In genomic region chr3:169020371-169020770, GRCh38 we compare ENCODE assay signal across 24 cellular contexts.
"Had no signal": no experiment of that assay in that cellular context is flagged by ENCODE, and none has a peak within 500 bp of the region (broad histone marks: within the 10 kb centered on the region; RNA-seq: fewer than 3 reads in every experiment).

No MANE protein-coding gene starts in this region.

- H3K27me3 ChIP-seq: esophagus muscularis mucosa, gastrocnemius medialis, heart right ventricle, left lung had no signal

- H3K4me1 Mint-ChIP-seq: endodermal cell; naive B cell; naive thymus-derived CD8-positive, alpha-beta T cell had no signal

- H3K9me3 ChIP-seq: esophagus muscularis mucosa, gastrocnemius medialis, heart right ventricle, left lung, lower lobe of right lung, mucosa of descending colon had no signal

- H3K9me3 Mint-ChIP-seq: dendritic cell treated with granulocyte-macrophage colony-stimulating factor and Interleukin-4, amounts not matched to agents 40 ng/mL and 50 ng/mL, for 4 days; effector memory CD8-positive, alpha-beta T cell; endodermal cell; naive B cell had no signal

- H3K27me3 Mint-ChIP-seq: dendritic cell treated with granulocyte-macrophage colony-stimulating factor and Interleukin-4, amounts not matched to agents 40 ng/mL and 50 ng/mL, for 4 days; effector memory CD8-positive, alpha-beta T cell; naive B cell had no signal

- H3K27ac ChIP-seq: esophagus muscularis mucosa, gastrocnemius medialis, heart right ventricle, left lung, lower lobe of right lung had no signal

- H3K36me3 ChIP-seq: esophagus muscularis mucosa, gastrocnemius medialis, heart right ventricle, left lung, lower lobe of right lung had no signal

- H3K4me1 ChIP-seq: esophagus muscularis mucosa, gastrocnemius medialis, heart right ventricle, left lung, lower lobe of right lung had no signal

- ATAC-seq: effector memory CD8-positive, alpha-beta T cell; gastrocnemius medialis; heart right ventricle; left cardiac atrium; left lung; left ventricle myocardium superior; lower lobe of right lung; mucosa of descending colon; naive thymus-derived CD8-positive, alpha-beta T cell had no signal

- DNase-seq: cortex of kidney; effector CD8-positive, alpha-beta T cell; effector memory CD8-positive, alpha-beta T cell; endodermal cell; foreskin melanocyte; gastrocnemius medialis; glutamatergic neuron; head of caudate nucleus; heart right ventricle; hippocampal formation; left cardiac atrium; left lung; left ventricle myocardium superior; lower lobe of right lung; mesenchymal stem cell; mucosa of descending colon; naive B cell; naive thymus-derived CD8-positive, alpha-beta T cell had no signal

- H3K36me3 Mint-ChIP-seq: mesothelial cell of epicardium; naive B cell; naive thymus-derived CD8-positive, alpha-beta T cell had no signal

- H3K4me3 Mint-ChIP-seq: dendritic cell treated with granulocyte-macrophage colony-stimulating factor and Interleukin-4, amounts not matched to agents 40 ng/mL and 50 ng/mL, for 4 days; effector memory CD8-positive, alpha-beta T cell; endodermal cell; mesothelial cell of epicardium; naive B cell; naive thymus-derived CD8-positive, alpha-beta T cell had no signal

- H3K4me3 ChIP-seq: esophagus muscularis mucosa, gastrocnemius medialis, heart right ventricle, left lung, lower lobe of right lung, mucosa of descending colon had no signal

- H3K27ac Mint-ChIP-seq: dendritic cell treated with granulocyte-macrophage colony-stimulating factor and Interleukin-4, amounts not matched to agents 40 ng/mL and 50 ng/mL, for 4 days; effector memory CD8-positive, alpha-beta T cell; endodermal cell; naive B cell; naive thymus-derived CD8-positive, alpha-beta T cell had no signal

- FAIRE-seq: endometrium, islet of Langerhans, keratinocyte had no signal
